Comparison of ENCODE assay signal across 22 cellular contexts in the genomic region with DNA sequence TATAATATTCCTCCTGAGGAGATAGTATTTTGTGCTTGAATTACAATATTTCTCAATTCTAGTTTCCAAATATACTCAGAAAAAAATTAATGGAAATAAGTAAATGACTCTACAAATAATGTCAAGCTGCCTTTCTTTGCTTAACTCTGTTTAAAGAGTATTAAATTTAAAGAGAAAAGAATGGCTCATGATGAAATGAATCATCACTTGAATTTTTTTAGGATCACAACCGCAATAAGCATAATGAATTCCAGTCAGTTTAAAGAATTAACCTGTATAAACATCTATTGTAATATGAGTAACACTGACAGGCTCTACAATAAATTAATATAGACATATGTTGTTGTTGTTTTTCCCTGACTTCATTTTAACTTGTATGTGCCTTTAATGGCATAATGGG.
DNase-seq lines count a peak whose midpoint lies in the region; ATAC-seq and TF ChIP-seq lines count a peak whose summit lies in the region.
"Had no signal": no experiment of that assay in that cellular context is flagged by ENCODE, and none has a peak within 500 bp of the region (broad histone marks: within the 10 kb centered on the region; RNA-seq: fewer than 3 reads in every experiment).

No MANE protein-coding gene starts in this region.

- H3K79me2 ChIP-seq in PC-3 (ENCODE audit: low read length): no peaks in the 10 kb centered on the region

- H3K4me1 ChIP-seq in PC-3 (ENCODE audit: insufficient read depth, low read length): peaks cover 12% of the 10 kb centered on the region
- H3K4me1 ChIP-seq: BE2C had no signal

- no peaks in the 10 kb centered on the region for H3K9me2 ChIP-seq in PC-3 (replicated peaks; ENCODE audit: low read length)

- CTCF ChIA-PET in PC-3 (lab: Charles Lee): no interaction called here

- H3K27ac ChIP-seq in PC-3 (ENCODE audit: low read length): no peak overlapping the region
- H3K27ac ChIP-seq: BLaER1 had no signal

- DNase-seq in HCEC 1CT (peak; percentile 47), LHCN-M2 (ENCODE audit: low read depth) (peak; percentile 3), PC-3 (peak; percentile 53), Right ventricle myocardium inferior (ENCODE audit: missing footprints) (no peak)
- no peak for DNase-seq in activated naive CD4-positive, alpha-beta T cell (lab: John Stamatoyannopoulos, UW)
- DNase-seq: 8988T; ACHN; BE2C; C1 segment of cervical spinal cord; CD4-positive, alpha-beta memory T cell; CD4-positive, CD25-positive, alpha-beta regulatory T cell; CD8-positive, alpha-beta memory T cell; COR-L47; DMS 273 treated with DMSO at 0.1 percent for 48 hours; DMS153; DMS79; DND-41; EL; GDM1 had no signal

- no peak overlapping the region for H3K9ac ChIP-seq in PC-3 (ENCODE audit: low read length)
- H3K9ac ChIP-seq: BLaER1 had no signal

- H3K27me3 ChIP-seq in PC-3 (ENCODE audit: low read length): no peaks in the 10 kb centered on the region
- H3K27me3 ChIP-seq: BE2C, BLaER1 had no signal

- H3F3A ChIP-seq in PC-3 (ENCODE audit: low read length, unreplicated experiment): no peaks in the 10 kb centered on the region

- no TSS peak for BruUV-seq in PC-3 (replicated peaks; lab: Mats Ljungman, UMichigan)

- no peak for TF ChIP-seq CTCF in PC-3 (conservative IDR thresholded peaks at IDR 0.05; ENCODE audit: low read depth, low read length)

- no peaks in the 10 kb centered on the region for H3K9me3 ChIP-seq in PC-3 (ENCODE audit: low read length)
- H3K9me3 ChIP-seq: BE2C, BLaER1 had no signal

- no peak overlapping the region for H2AFZ ChIP-seq in PC-3 (ENCODE audit: low read length)

- no peak overlapping the region for H3K4me2 ChIP-seq in PC-3 (ENCODE audit: low read length)
- H3K4me2 ChIP-seq: BLaER1 had no signal

- H4K20me1 ChIP-seq in PC-3 (ENCODE audit: low read length): no peaks in the 10 kb centered on the region
- H4K20me1 ChIP-seq: BLaER1 had no signal

- no peak overlapping the region for H3K4me3 ChIP-seq in PC-3 (ENCODE audit: low read length)
- H3K4me3 ChIP-seq: BLaER1, GM12878 had no signal

- POLR2A ChIA-PET in PC-3 (lab: Charles Lee; ENCODE audit: unreplicated experiment): no interaction called here

- ATAC-seq in PC-3 (peak; percentile 90), esophagus mucosa (no peak), Right ventricle myocardium inferior (no peak)
- ATAC-seq: GM12878 had no signal

- H3K36me3 ChIP-seq in PC-3 (ENCODE audit: low read depth, low read length): no peaks in the 10 kb centered on the region
- H3K36me3 ChIP-seq: BE2C, BLaER1 had no signal

- intact Hi-C loops in PC-3 (cut with micrococcal nuclease): no loop called here
- intact Hi-C loops in Right ventricle myocardium inferior (cut with DNase I): no loop called here

Comparison
In these comparisons a context has a peak if more than half of its experiments do, and no peak if none do; other contexts are left out.
1. DNase-seq: peak in HCEC 1CT (single experiment), LHCN-M2 (single experiment) and PC-3 (single experiment); none in Right ventricle myocardium inferior (single experiment) and activated naive CD4-positive, alpha-beta T cell (0 of 4).